In genomic region chr3:116306720-116307119, GRCh38 we compare ENCODE assay signal across 1 cellular context.
TF ChIP-seq lines count a peak whose summit lies in the region.

No MANE protein-coding gene starts in this region.

TF ChIP-seq in GM23338, 12 proteins besides CTCF, POLR2A, EP300 and RAD21 (continued from another document):
- TF ChIP-seq REST (IDR thresholded peaks at IDR 0.05; ENCODE audit: unreplicated experiment), result no peak
- TF ChIP-seq ETS1 (IDR thresholded peaks at IDR 0.05), result no peak
- TF ChIP-seq ZNF331 (CRISPR knock-in tag; IDR thresholded peaks at IDR 0.05; ENCODE audit: low read depth), result no peak
- TF ChIP-seq POLR2AphosphoS5 (IDR thresholded peaks at IDR 0.05; ENCODE audit: low read depth), result no peak
- TF ChIP-seq EZH2phosphoT487 (IDR thresholded peaks at IDR 0.05; ENCODE audit: unreplicated experiment), result no peak
